1 cellular context compared by ENCODE assay signal in the genomic region with DNA sequence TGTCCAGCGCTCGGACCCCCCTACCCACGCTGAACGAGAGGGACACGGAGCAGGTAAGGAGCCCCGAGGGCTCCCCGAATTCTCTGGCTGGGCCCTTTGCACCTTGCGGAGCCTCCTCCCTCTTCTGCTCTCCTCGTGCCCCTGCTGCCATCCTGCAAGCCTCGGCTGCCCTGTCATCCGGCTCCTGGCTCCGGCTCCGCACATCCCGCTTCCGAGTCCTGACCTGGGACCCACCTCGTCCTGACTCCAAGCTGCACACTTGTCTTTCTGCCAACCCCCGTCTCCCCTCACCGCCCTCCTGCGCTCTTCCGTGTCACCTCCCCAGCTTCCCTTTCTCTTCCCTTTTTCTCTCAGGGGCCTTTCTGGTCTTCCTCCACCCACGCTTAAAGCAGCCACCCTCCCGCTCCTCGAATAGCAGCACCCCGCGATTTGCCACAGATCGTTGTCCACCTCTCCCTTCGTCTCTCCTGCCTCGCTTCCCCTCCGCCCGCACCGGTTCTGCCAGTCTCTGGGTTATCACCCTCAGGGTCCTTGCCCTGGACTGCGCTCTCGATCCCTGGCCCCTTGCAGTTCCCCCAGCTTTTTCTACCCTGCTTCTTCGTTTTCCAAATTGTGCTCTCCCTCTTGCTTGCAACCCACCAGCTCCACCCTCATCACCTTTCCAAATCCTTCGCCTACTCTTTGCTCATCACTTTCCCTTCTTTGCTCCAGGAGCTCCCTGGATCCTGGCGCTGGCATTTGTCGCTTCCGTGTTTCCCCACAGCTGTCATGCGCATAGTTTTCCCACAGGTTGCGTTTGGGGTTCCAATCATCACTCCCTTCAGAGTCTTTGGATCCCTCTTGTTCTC.
TF ChIP-seq lines count a peak whose summit lies in the region.

No MANE protein-coding gene starts in this region.

TF ChIP-seq in K562, 482 proteins besides CTCF, POLR2A, EP300 and RAD21 (continued from another document):
- TF ChIP-seq BHLHE40 (IDR thresholded peaks at IDR 0.05; ENCODE audit: low read length) (no peak), HNRNPLL (IDR thresholded peaks at IDR 0.05; ENCODE audit: low read depth, low read length, poor library complexity, severe bottlenecking) (no peak), RBM22 (IDR thresholded peaks at IDR 0.05; ENCODE audit: low read depth, low read length, poor library complexity, severe bottlenecking) (no peak)
- TF ChIP-seq, protein P1, sequence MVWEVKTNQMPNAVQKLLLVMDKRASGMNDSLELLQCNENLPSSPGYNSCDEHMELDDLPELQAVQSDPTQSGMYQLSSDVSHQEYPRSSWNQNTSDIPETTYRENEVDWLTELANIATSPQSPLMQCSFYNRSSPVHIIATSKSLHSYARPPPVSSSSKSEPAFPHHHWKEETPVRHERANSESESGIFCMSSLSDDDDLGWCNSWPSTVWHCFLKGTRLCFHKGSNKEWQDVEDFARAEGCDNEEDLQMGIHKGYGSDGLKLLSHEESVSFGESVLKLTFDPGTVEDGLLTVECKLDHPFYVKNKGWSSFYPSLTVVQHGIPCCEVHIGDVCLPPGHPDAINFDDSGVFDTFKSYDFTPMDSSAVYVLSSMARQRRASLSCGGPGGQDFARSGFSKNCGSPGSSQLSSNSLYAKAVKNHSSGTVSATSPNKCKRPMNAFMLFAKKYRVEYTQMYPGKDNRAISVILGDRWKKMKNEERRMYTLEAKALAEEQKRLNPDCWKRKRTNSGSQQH (CRISPR knock-in tag; IDR thresholded peaks at IDR 0.05) = 0 out of 2 replicates have a peak, but pooled peaks have one; percentile 50
- TF ChIP-seq, protein P2, sequence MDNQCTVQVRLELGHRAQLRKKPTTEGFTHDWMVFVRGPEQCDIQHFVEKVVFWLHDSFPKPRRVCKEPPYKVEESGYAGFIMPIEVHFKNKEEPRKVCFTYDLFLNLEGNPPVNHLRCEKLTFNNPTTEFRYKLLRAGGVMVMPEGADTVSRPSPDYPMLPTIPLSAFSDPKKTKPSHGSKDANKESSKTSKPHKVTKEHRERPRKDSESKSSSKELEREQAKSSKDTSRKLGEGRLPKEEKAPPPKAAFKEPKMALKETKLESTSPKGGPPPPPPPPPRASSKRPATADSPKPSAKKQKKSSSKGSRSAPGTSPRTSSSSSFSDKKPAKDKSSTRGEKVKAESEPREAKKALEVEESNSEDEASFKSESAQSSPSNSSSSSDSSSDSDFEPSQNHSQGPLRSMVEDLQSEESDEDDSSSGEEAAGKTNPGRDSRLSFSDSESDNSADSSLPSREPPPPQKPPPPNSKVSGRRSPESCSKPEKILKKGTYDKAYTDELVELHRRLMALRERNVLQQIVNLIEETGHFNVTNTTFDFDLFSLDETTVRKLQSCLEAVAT (IDR thresholded peaks at IDR 0.05) = no peak
